ENCODE assay signal across 29 cellular contexts in genomic region chr6:89047473-89047872, GRCh38. TPM values are rescaled to one million over a fixed set of nuclear protein-coding genes. Genes with fewer than 3 reads are reported as not detected.
DNase-seq lines count a peak whose midpoint lies in the region; ATAC-seq and TF ChIP-seq lines count a peak whose summit lies in the region.
"Had no signal": no experiment of that assay in that cellular context is flagged by ENCODE, and none has a peak within 500 bp of the region (broad histone marks: within the 10 kb centered on the region; RNA-seq: fewer than 3 reads in every experiment).

No MANE protein-coding gene starts in this region.

- in situ Hi-C loops in IMR-90 (cut with MboI; ENCODE audit: low sequenced_read_pairs), result no loop called here

- H2BK5ac ChIP-seq in IMR-90 (ENCODE audit: low read depth, low read length, poor library complexity, severe bottlenecking), result no peak overlapping the region

- H3K9ac ChIP-seq in IMR-90 (ENCODE audit: low read depth, low read length), result no peak overlapping the region
- H3K9ac ChIP-seq: SK-N-SH had no signal

- H3K4ac ChIP-seq in IMR-90 (ENCODE audit: low read depth, low read length), result no peak overlapping the region

- BruUV-seq in IMR-90 (replicated peaks; lab: Mats Ljungman, UMichigan), result no TSS peak

- H3K79me1 ChIP-seq in IMR-90 (ENCODE audit: low read depth in 1 of 2, low read length in 2 of 2), result no peaks in the 10 kb centered on the region

- no peak for TF ChIP-seq RAD21 in IMR-90 (IDR thresholded peaks at IDR 0.05; ENCODE audit: low read length)

- dilution Hi-C loops in IMR-90 (cut with HindIII; ENCODE audit: low sequenced_read_pairs, unreplicated experiment), result no loop called here

- H3K4me1 ChIP-seq in IMR-90 (ENCODE audit: control insufficient read depth, insufficient read depth, low read length) (peaks cover 10% of the 10 kb centered on the region), mucosa of descending colon (ENCODE audit: low read depth) (no peaks in the 10 kb centered on the region)
- H3K4me1 ChIP-seq: thyroid gland had no signal

- POLR2A ChIA-PET in IMR-90 (lab: Charles Lee; ENCODE audit: unreplicated experiment), result no interaction called here

- ATAC-seq in IMR-90 (ENCODE audit: low read depth) (no peak), T-helper 17 cell (no peak), mucosa of descending colon (peak; percentile 64), SK-N-SH treated with all-trans-retinoic acid at 6 μM for 48 hours (no peak)
- ATAC-seq in activated CD4-positive, CD25-positive, alpha-beta regulatory T cell treated with anti-CD3 and anti-CD28 coated beads, Interleukin-2, amount 50 U/mL, for 24 hours, result no peak
- ATAC-seq: gastroesophageal sphincter, Right ventricle myocardium inferior had no signal

- H4K8ac ChIP-seq in IMR-90 (ENCODE audit: low read depth in 2 of 2, low read length in 2 of 2), result no peak overlapping the region

- no peak overlapping the region for H2AK9ac ChIP-seq in IMR-90 (replicated peaks; ENCODE audit: low read depth, low read length, poor library complexity)

- no peak overlapping the region for H4K91ac ChIP-seq in IMR-90 (ENCODE audit: insufficient read depth, low read depth, low read length)

- intact Hi-C loops in CD14-positive monocyte (cut with micrococcal nuclease) (no loop called here), IMR-90 (cut with micrococcal nuclease) (no loop called here), mucosa of descending colon (cut with DNase I, micrococcal nuclease) (no loop called here)

- WGBS in IMR-90 (ENCODE audit: extremely low coverage in 2 of 2, insufficient read length in 1 of 2), 2 experiments, result no CpG with 5 or more reads among the region's 4 CpGs

- H3K4me3 ChIP-seq in IMR-90 (ENCODE audit: insufficient read depth, low read depth, low read length) (no peak overlapping the region), mucosa of descending colon (no peak overlapping the region)
- H3K4me3 ChIP-seq: breast epithelium, gastroesophageal sphincter, PC-9, right atrium auricular region, stomach, thyroid gland had no signal

- H3K4me1 Mint-ChIP-seq in CD14-positive monocyte, result peaks cover 57% of the 10 kb centered on the region
- peaks cover 19% of the 10 kb centered on the region for H3K4me1 Mint-ChIP-seq in T-helper 17 cell

- H3K9me3 ChIP-seq in IMR-90 (ENCODE audit: control insufficient read depth, insufficient read depth, low read length) (no peaks in the 10 kb centered on the region), T-helper 17 cell (ENCODE audit: control insufficient read depth, low read length, poor library complexity, severe bottlenecking) (no peaks in the 10 kb centered on the region), mucosa of descending colon (no peaks in the 10 kb centered on the region)
- H3K9me3 ChIP-seq: breast epithelium, gastroesophageal sphincter, right atrium auricular region, SK-N-SH, stomach, thyroid gland had no signal

- H3K36me3 Mint-ChIP-seq in CD14-positive monocyte (no peaks in the 10 kb centered on the region), T-helper 17 cell (ENCODE audit: low read depth) (no peaks in the 10 kb centered on the region)
- H3K36me3 Mint-ChIP-seq: activated naive CD8-positive, alpha-beta T cell; CD8-positive, alpha-beta memory T cell had no signal

- no peak overlapping the region for H4K5ac ChIP-seq in IMR-90 (ENCODE audit: low read depth, low read length)

- no peak overlapping the region for H2BK15ac ChIP-seq in IMR-90 (ENCODE audit: low read depth, low read length)

- H3K4me3 Mint-ChIP-seq in CD14-positive monocyte (peak overlapping the region in 1 of 2 donors; percentile 57), T-helper 17 cell (no peak overlapping the region)
- H3K4me3 Mint-ChIP-seq: activated naive CD8-positive, alpha-beta T cell; B cell; CD8-positive, alpha-beta memory T cell; H9 had no signal

- DNase-seq in CD14-positive monocyte (ENCODE audit: low spot score) (no peak), IMR-90 (no peak), T-helper 17 cell (no peak), mucosa of descending colon (no peak), NCI-H2196 (lab: John Stamatoyannopoulos, UW; ENCODE audit: unreplicated experiment) (no peak)
- DNase-seq in activated CD4-positive, CD25-positive, alpha-beta regulatory T cell treated with anti-CD3 and anti-CD28 coated beads, Interleukin-2, amount 50 U/mL, for 72 hours, result no peak
- DNase-seq: ACHN; activated CD4-positive, alpha-beta T cell treated with anti-CD3 and anti-CD28 coated beads for 48 hours; anterior cingulate cortex; CD8-positive, alpha-beta memory T cell; effector CD8-positive, alpha-beta T cell; H9; NCI-H1436 treated with DMSO at 0.1 percent for 48 hours; NCI-H446 treated with DMSO at 0.1 percent for 48 hours; NCI-H82; PC-9; posterior cingulate gyrus; SK-N-SH; stimulated activated CD8-positive, alpha-beta memory T cell treated with anti-CD3 and anti-CD28 coated beads, Interleukin-4, amount 100 ng/mL, for 48 hours; stomach; thyroid gland had no signal

- H3K9me1 ChIP-seq in IMR-90 (ENCODE audit: insufficient read depth, low read length), result no peaks in the 10 kb centered on the region

- H3K56ac ChIP-seq in IMR-90 (ENCODE audit: extremely low read depth, insufficient read depth, low read length), result no peak overlapping the region

- peak overlapping the region; percentile 69 for H3K18ac ChIP-seq in IMR-90 (ENCODE audit: low read depth, low read length)

- H3K36me3 ChIP-seq in IMR-90 (ENCODE audit: control insufficient read depth, insufficient read depth, low read length), result no peaks in the 10 kb centered on the region
- no peaks in the 10 kb centered on the region for H3K36me3 ChIP-seq in mucosa of descending colon (ENCODE audit: low read depth)
- H3K36me3 ChIP-seq: breast epithelium, gastroesophageal sphincter, right atrium auricular region, stomach, thyroid gland had no signal

- no peaks in the 10 kb centered on the region for H4K20me1 ChIP-seq in IMR-90 (ENCODE audit: insufficient read depth, low read length)

- no peak for TF ChIP-seq POLR2A in IMR-90 (IDR thresholded peaks at IDR 0.05; ENCODE audit: low read depth, low read length)

- TF ChIP-seq CTCF in CD14-positive monocyte (IDR thresholded peaks at IDR 0.05), result no peak
- no peak for TF ChIP-seq CTCF in IMR-90 (conservative IDR thresholded peaks at IDR 0.05; ENCODE audit: low read depth, low read length)
- TF ChIP-seq CTCF in mucosa of descending colon (IDR thresholded peaks at IDR 0.05), result no peak

- no peaks in the 10 kb centered on the region for H3K9me3 Mint-ChIP-seq in CD14-positive monocyte
- H3K9me3 Mint-ChIP-seq: CD8-positive, alpha-beta memory T cell; H9 had no signal

- no peak overlapping the region for H3K14ac ChIP-seq in IMR-90 (replicated peaks; ENCODE audit: low read depth, low read length)

- no peak overlapping the region for H2AFZ ChIP-seq in IMR-90 (replicated peaks; ENCODE audit: low read length, poor library complexity)
- H2AFZ ChIP-seq: PC-9 had no signal

- no peak overlapping the region for H2BK120ac ChIP-seq in IMR-90 (ENCODE audit: low read depth, low read length)

- H3K27me3 Mint-ChIP-seq in CD14-positive monocyte (ENCODE audit: low read depth in 3 of 3) (peaks cover 0 to 4% (median 1%) of the 10 kb centered on the region in 3 donors), T-helper 17 cell (no peaks in the 10 kb centered on the region)
- H3K27me3 Mint-ChIP-seq: activated naive CD8-positive, alpha-beta T cell; CD8-positive, alpha-beta memory T cell had no signal

- H3K27me3 ChIP-seq in IMR-90 (ENCODE audit: control insufficient read depth, insufficient read depth, low read length), result peaks cover 2% of the 10 kb centered on the region; the same call in 1 of the 2 replicates
- H3K27me3 ChIP-seq: breast epithelium, gastroesophageal sphincter, right atrium auricular region, stomach, thyroid gland had no signal

- CTCF ChIA-PET in IMR-90 (lab: Yijun Ruan, JAX), result no interaction called here

- no peak overlapping the region for H2AK5ac ChIP-seq in IMR-90 (ENCODE audit: low read depth, low read length)

- H3K23ac ChIP-seq in IMR-90 (ENCODE audit: low read depth, low read length), result no peak overlapping the region

- H3K27ac Mint-ChIP-seq in CD14-positive monocyte, result peak overlapping the region in 6 of 7 donors; percentile 45 to 71 (median 60)
- peak overlapping the region; percentile 14 for H3K27ac Mint-ChIP-seq in T-helper 17 cell
- H3K27ac Mint-ChIP-seq: activated naive CD8-positive, alpha-beta T cell; B cell; H9 had no signal

- H2BK20ac ChIP-seq in IMR-90 (ENCODE audit: low read depth, low read length), result no peak overlapping the region

- no peak overlapping the region for H3K4me2 ChIP-seq in IMR-90 (ENCODE audit: low read depth, low read length)
- H3K4me2 ChIP-seq: PC-9, SK-N-SH had no signal

- H3K27ac ChIP-seq in IMR-90 (ENCODE audit: insufficient read depth, low read length), result no peak overlapping the region
- H3K27ac ChIP-seq: breast epithelium, gastroesophageal sphincter, PC-9, right atrium auricular region, stomach, thyroid gland had no signal

TF ChIP-seq in IMR-90, 13 proteins besides CTCF, POLR2A, EP300 and RAD21 (continues in another document):
- TF ChIP-seq CEBPB (IDR thresholded peaks at IDR 0.05; ENCODE audit: low read depth, low read length), result no peak
- no peak for TF ChIP-seq NFE2L2 (IDR thresholded peaks at IDR 0.05; ENCODE audit: low read depth, low read length)
- TF ChIP-seq RFX5 (IDR thresholded peaks at IDR 0.05; ENCODE audit: low read depth, low read length), result no peak

TF ChIP-seq in SK-N-SH treated with all-trans-retinoic acid at 6 μM for 48 hours, 23 proteins besides CTCF, POLR2A, EP300 and RAD21 (continues in another document):
- TF ChIP-seq RARB (CRISPR knock-in tag; IDR thresholded peaks at IDR 0.05) (no peak), ZFP3 (CRISPR knock-in tag; IDR thresholded peaks at IDR 0.05) (no peak), ZNF8 (CRISPR knock-in tag; IDR thresholded peaks at IDR 0.05) (no peak), ZNF565 (CRISPR knock-in tag; conservative IDR thresholded peaks at IDR 0.05; ENCODE audit: low read depth) (no peak), PPARA (CRISPR knock-in tag; IDR thresholded peaks at IDR 0.05; ENCODE audit: borderline replicate concordance) (no peak), TOX (CRISPR knock-in tag; IDR thresholded peaks at IDR 0.05; ENCODE audit: borderline replicate concordance) (no peak)

RNA-seq across cellular contexts. Expression of gene PNRC1, which starts 33.1 kb away (rescaled TPM):
- polyA plus RNA-seq in CD14-positive monocyte (100 to 1,000 TPM; 348 to 398 TPM), IMR-90 (2012; rRNA removed) (7.6 and 8.1 TPM in 2 replicates)
- total RNA-seq in IMR-90 (2012; rRNA removed) (6.5 and 18.3 TPM in 2 replicates), T-helper 17 cell (100 to 1,000 TPM; 671 to 837 TPM), mucosa of descending colon (100 to 1,000 TPM in 2 of 3 donors, 10 to 100 TPM in 1; 99.9 to 261 (median 102) TPM)
- polyA plus RNA-seq in IMR-90 (2012; cell fraction: cytosol; rRNA removed), result 4.4 and 6.0 TPM in 2 replicates
- polyA plus RNA-seq in IMR-90 (2012; cell fraction: nucleus; rRNA removed; ENCODE audit: low replicate concordance), result 4.8 and 12.4 TPM in 2 replicates
